1 cellular context compared by ENCODE assay signal in genomic region chr9:83937861-83938455, GRCh38.
A peak's percentile ranks its signal among the peaks of the same experiment; 100 is the strongest.
TF ChIP-seq lines count a peak whose summit lies in the region.

No MANE protein-coding gene starts in this region.

TF ChIP-seq in HCT116, 20 proteins besides CTCF, POLR2A, EP300 and RAD21:
- 0 out of 2 replicates have a peak, but pooled peaks have one; percentile 49 for TF ChIP-seq CEBPB (IDR thresholded peaks at IDR 0.05; ENCODE audit: low read depth)
- 0 out of 2 replicates have a peak, but pooled peaks have one; percentile 31 for TF ChIP-seq MAX (IDR thresholded peaks at IDR 0.05)
- TF ChIP-seq, protein P1, sequence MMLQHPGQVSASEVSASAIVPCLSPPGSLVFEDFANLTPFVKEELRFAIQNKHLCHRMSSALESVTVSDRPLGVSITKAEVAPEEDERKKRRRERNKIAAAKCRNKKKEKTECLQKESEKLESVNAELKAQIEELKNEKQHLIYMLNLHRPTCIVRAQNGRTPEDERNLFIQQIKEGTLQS (IDR thresholded peaks at IDR 0.05): no peak
- TF ChIP-seq EGR1 (IDR thresholded peaks at IDR 0.05; ENCODE audit: low read depth): peak; percentile 30; the same call in 1 of the 2 replicates
